1 cellular context compared by ENCODE assay signal in genomic region chr18:69935319-69936190, GRCh38.
TF ChIP-seq lines count a peak whose summit lies in the region.

No MANE protein-coding gene starts in this region.

TF ChIP-seq in GM12878, 131 proteins besides CTCF, POLR2A, EP300 and RAD21 (continued from another document):
- peak; percentile 69 for TF ChIP-seq SP1 (IDR thresholded peaks at IDR 0.05; ENCODE audit: low read depth, low read length)
- TF ChIP-seq, protein P1, sequence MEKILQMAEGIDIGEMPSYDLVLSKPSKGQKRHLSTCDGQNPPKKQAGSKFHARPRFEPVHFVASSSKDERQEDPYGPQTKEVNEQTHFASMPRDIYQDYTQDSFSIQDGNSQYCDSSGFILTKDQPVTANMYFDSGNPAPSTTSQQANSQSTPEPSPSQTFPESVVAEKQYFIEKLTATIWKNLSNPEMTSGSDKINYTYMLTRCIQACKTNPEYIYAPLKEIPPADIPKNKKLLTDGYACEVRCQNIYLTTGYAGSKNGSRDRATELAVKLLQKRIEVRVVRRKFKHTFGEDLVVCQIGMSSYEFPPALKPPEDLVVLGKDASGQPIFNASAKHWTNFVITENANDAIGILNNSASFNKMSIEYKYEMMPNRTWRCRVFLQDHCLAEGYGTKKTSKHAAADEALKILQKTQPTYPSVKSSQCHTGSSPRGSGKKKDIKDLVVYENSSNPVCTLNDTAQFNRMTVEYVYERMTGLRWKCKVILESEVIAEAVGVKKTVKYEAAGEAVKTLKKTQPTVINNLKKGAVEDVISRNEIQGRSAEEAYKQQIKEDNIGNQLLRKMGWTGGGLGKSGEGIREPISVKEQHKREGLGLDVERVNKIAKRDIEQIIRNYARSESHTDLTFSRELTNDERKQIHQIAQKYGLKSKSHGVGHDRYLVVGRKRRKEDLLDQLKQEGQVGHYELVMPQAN (conservative IDR thresholded peaks at IDR 0.05): no peak; the same call in 1 of the 2 replicates
- TF ChIP-seq TARDBP (IDR thresholded peaks at IDR 0.05; ENCODE audit: borderline replicate concordance): no peak
- TF ChIP-seq SMC3 (IDR thresholded peaks at IDR 0.05; ENCODE audit: borderline replicate concordance, low read length): peak; percentile 7; the same call in 1 of the 2 replicates
- peak; percentile 80 for TF ChIP-seq MEF2B (IDR thresholded peaks at IDR 0.05; ENCODE audit: partially characterized antibody, poor library complexity, severe bottlenecking)
- TF ChIP-seq BRCA1 (IDR thresholded peaks at IDR 0.05; ENCODE audit: low read depth, low read length): no peak
- peak; percentile 99 for TF ChIP-seq IKZF1 (conservative IDR thresholded peaks at IDR 0.05)
- peak in 1 of 2 experiments; percentile 81; a peak in 2 of 4 replicates for TF ChIP-seq ETV6 (conservative IDR thresholded peaks at IDR 0.05 in 1 of 2, IDR thresholded peaks at IDR 0.05 in 1 of 2; ENCODE audit: borderline replicate concordance in 1 of 2, low read depth in 1 of 2)
- no peak for TF ChIP-seq WRNIP1 (IDR thresholded peaks at IDR 0.05; ENCODE audit: borderline replicate concordance, low read depth, low read length)
- peak; percentile 91 for TF ChIP-seq NFIC (IDR thresholded peaks at IDR 0.05; ENCODE audit: low read depth, low read length)
- TF ChIP-seq NFYA (IDR thresholded peaks at IDR 0.05; ENCODE audit: borderline replicate concordance, low read depth, low read length): no peak
- peak; percentile 99 for TF ChIP-seq IKZF2 (IDR thresholded peaks at IDR 0.05)
- TF ChIP-seq PML (IDR thresholded peaks at IDR 0.05; ENCODE audit: low read length): peak; percentile 68; the same call in 1 of the 2 replicates
- TF ChIP-seq PKNOX1 (IDR thresholded peaks at IDR 0.05): peak; percentile 81
- no peak for TF ChIP-seq MYB (IDR thresholded peaks at IDR 0.05; ENCODE audit: borderline replicate concordance, low read depth, low read length)
